In the genomic region with DNA sequence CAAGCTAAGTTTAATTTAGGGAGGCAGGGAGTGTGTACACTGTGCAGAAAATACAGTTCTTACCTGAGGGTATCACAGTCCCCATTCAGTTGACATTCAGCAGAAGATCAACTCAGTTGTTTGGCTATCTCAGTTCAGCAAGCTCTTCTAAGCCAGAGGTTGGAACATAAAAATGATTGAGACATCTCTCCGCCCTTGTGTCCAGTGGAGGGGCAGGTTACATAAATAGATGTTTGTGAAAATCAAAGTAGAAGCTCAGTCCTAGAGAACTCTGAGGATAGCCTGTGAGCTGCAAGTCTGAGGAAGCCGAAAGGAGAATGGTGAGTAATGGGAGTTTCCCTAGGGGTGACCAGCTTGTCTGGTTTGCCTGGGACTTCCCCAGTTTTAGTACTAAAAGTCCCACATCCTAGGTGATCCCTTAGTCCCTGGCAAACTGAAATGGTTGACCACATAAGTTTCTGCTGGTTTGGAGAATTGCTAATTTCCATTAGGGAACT, we compare ENCODE assay signal across 9 cellular contexts.
A peak's percentile ranks its signal among the peaks of the same experiment; 100 is the strongest.
DNase-seq lines count a peak whose midpoint lies in the region; ATAC-seq and TF ChIP-seq lines count a peak whose summit lies in the region.
"Had no signal": no experiment of that assay in that cellular context is flagged by ENCODE, and none has a peak within 500 bp of the region (broad histone marks: within the 10 kb centered on the region; RNA-seq: fewer than 3 reads in every experiment).

No MANE protein-coding gene starts in this region.

- no peak overlapping the region for H3K27ac Mint-ChIP-seq in activated naive CD8-positive, alpha-beta T cell treated with anti-CD3 and anti-CD28 coated beads for 36 hours

- no peak overlapping the region for H3K4me3 Mint-ChIP-seq in activated naive CD8-positive, alpha-beta T cell treated with anti-CD3 and anti-CD28 coated beads for 36 hours
- H3K4me3 Mint-ChIP-seq: CD4-positive, alpha-beta memory T cell had no signal

- H3K9me3 Mint-ChIP-seq in activated naive CD8-positive, alpha-beta T cell treated with anti-CD3 and anti-CD28 coated beads for 36 hours, result no peaks in the 10 kb centered on the region

- H3K4me3 ChIP-seq in left ventricle myocardium inferior (no peak overlapping the region), WERI-Rb-1 (ENCODE audit: low read depth, low read length) (no peak overlapping the region)

- peaks cover 26% of the 10 kb centered on the region for H3K4me1 Mint-ChIP-seq in activated naive CD8-positive, alpha-beta T cell treated with anti-CD3 and anti-CD28 coated beads for 36 hours

- H3K36me3 Mint-ChIP-seq in activated naive CD8-positive, alpha-beta T cell treated with anti-CD3 and anti-CD28 coated beads for 36 hours, result peaks cover 4% of the 10 kb centered on the region
- H3K36me3 Mint-ChIP-seq: CD4-positive, alpha-beta memory T cell had no signal

- intact Hi-C loops in left ventricle myocardium inferior (cut with micrococcal nuclease), result no loop called here

- H3K9me3 ChIP-seq in left ventricle myocardium inferior (replicated peaks), result no peaks in the 10 kb centered on the region
- H3K9me3 ChIP-seq in WERI-Rb-1 (ENCODE audit: severe bottlenecking), result no peaks in the 10 kb centered on the region

- H3K27me3 ChIP-seq in left ventricle myocardium inferior (ENCODE audit: low read depth), result peaks cover 15% of the 10 kb centered on the region
- H3K27me3 ChIP-seq in WERI-Rb-1 (ENCODE audit: insufficient read depth, low read depth, severe bottlenecking), result no peaks in the 10 kb centered on the region

- H3K36me3 ChIP-seq in left ventricle myocardium inferior (no peaks in the 10 kb centered on the region), WERI-Rb-1 (no peaks in the 10 kb centered on the region)

- peak; percentile 95 for ATAC-seq in HG02885 (IDR thresholded peaks at IDR 0.05; ENCODE audit: poor library complexity, unreplicated experiment)
- ATAC-seq in stimulated activated naive CD8-positive, alpha-beta T cell treated with anti-CD3 and anti-CD28 coated beads, Interleukin-15, Interleukin-2, amounts not matched to agents 100 U/mL and 50 U/mL, for 24 hours, result peak; percentile 98

- H3K4me1 ChIP-seq in left ventricle myocardium inferior, result no peaks in the 10 kb centered on the region

- TF ChIP-seq CTCF in left ventricle myocardium inferior (IDR thresholded peaks at IDR 0.05; ENCODE audit: borderline replicate concordance) (no peak), WERI-Rb-1 (IDR thresholded peaks at IDR 0.05; ENCODE audit: low read depth, low read length) (no peak)

- H3K27me3 Mint-ChIP-seq in activated naive CD8-positive, alpha-beta T cell treated with anti-CD3 and anti-CD28 coated beads for 36 hours, result no peaks in the 10 kb centered on the region
- H3K27me3 Mint-ChIP-seq: CD4-positive, alpha-beta memory T cell had no signal

- peak; percentile 65 for DNase-seq in activated effector memory CD4-positive, alpha-beta T cell treated with anti-CD3 and anti-CD28 coated beads, Interleukin-2, amount 50 U/mL, for 16 hours
- DNase-seq in activated effector memory CD4-positive, alpha-beta T cell treated with Interleukin-2 at 50 U/mL for 16 hours, result no peak
- DNase-seq in activated naive CD8-positive, alpha-beta T cell treated with anti-CD3 and anti-CD28 coated beads for 36 hours, result peak; percentile 39
- DNase-seq in stimulated activated naive CD8-positive, alpha-beta T cell treated with anti-CD3 and anti-CD28 coated beads, Interleukin-15, Interleukin-2, amounts not matched to agents 100 U/mL and 50 U/mL, for 24 hours, result peak; percentile 28
- DNase-seq in NCI-H1694 (lab: John Stamatoyannopoulos, UW) (no peak), left ventricle myocardium inferior (no peak), WERI-Rb-1 (no peak)

- H3K27ac ChIP-seq in left ventricle myocardium inferior (replicated peaks) (no peak overlapping the region), WERI-Rb-1 (no peak overlapping the region)

Comparison
In these comparisons a context has a peak if more than half of its experiments do, and no peak if none do; other contexts are left out.
1. DNase-seq: peak in activated effector memory CD4-positive, alpha-beta T cell treated with anti-CD3 and anti-CD28 coated beads, Interleukin-2, amount 50 U/mL, for 16 hours (single experiment), activated naive CD8-positive, alpha-beta T cell treated with anti-CD3 and anti-CD28 coated beads for 36 hours (single experiment) and stimulated activated naive CD8-positive, alpha-beta T cell treated with anti-CD3 and anti-CD28 coated beads, Interleukin-15, Interleukin-2, amounts not matched to agents 100 U/mL and 50 U/mL, for 24 hours (single experiment); none in activated effector memory CD4-positive, alpha-beta T cell treated with Interleukin-2 at 50 U/mL for 16 hours (single experiment), NCI-H1694 (single experiment), left ventricle myocardium inferior (single experiment) and WERI-Rb-1 (single experiment).